1 cellular context compared by ENCODE assay signal in the genomic region with DNA sequence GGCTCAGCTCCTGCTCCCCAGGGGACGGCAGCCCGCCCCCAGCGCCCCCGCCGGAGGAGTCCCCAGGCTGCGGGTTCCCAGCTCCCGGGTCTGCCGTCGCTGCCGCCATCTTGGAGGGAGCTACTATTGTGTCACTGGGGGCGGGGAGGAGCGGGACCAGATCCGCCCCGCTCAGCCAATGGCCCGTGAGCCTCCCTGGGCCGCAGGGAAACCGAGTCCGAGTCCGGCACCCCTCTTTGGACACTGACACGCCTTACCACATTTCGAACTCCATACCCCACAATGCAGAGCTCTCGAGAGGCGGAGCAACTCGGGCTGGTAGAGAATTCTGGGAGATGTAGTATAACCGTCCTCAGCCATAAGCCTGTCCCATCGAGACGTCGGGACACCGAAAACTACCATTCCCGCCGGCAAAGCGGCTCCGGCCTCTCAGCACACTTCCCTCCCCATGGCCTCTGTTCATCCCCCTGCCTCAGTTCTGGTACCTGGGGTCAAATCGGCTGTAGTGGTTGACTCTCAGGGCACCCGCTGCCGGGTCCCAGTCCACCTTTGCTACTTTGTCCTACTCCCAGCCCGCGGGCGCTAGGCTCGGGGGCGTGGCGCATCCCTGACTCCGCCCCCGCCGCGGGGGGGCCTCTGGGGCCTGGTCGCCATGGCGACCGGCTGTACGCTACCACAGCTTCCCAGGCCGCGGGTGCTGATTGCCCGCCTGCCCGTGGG.
TF ChIP-seq lines count a peak whose summit lies in the region.

A gene (minus strand): TSS at position 133 of the 720 bp plus-strand sequence. CDS start 24 bp downstream, at position 109.
A gene with protein sequence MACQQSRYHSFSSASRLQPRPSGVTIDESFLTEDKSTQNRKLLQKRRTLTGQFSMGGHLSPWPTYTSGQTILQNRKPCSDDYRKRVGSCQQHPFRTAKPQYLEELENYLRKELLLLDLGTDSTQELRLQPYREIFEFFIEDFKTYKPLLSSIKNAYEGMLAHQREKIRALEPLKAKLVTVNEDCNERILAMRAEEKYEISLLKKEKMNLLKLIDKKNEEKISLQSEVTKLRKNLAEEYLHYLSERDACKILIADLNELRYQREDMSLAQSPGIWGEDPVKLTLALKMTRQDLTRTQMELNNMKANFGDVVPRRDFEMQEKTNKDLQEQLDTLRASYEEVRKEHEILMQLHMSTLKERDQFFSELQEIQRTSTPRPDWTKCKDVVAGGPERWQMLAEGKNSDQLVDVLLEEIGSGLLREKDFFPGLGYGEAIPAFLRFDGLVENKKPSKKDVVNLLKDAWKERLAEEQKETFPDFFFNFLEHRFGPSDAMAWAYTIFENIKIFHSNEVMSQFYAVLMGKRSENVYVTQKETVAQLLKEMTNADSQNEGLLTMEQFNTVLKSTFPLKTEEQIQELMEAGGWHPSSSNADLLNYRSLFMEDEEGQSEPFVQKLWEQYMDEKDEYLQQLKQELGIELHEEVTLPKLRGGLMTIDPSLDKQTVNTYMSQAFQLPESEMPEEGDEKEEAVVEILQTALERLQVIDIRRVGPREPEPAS (plus strand): TSS at position 462 of the 720 bp plus-strand sequence. CDS start 261 bp downstream, outside the sequence.

TF ChIP-seq in HepG2, 621 proteins besides CTCF, POLR2A, EP300 and RAD21 (continued from another document and continues in another):
- TF ChIP-seq RBM39 (IDR thresholded peaks at IDR 0.05; ENCODE audit: low read depth, low read length, poor library complexity, severe bottlenecking) (peak; percentile 56), EHMT2 (IDR thresholded peaks at IDR 0.05; ENCODE audit: borderline replicate concordance, low read depth, low read length) (no peak), NCOR1 (IDR thresholded peaks at IDR 0.05; ENCODE audit: borderline replicate concordance, low read length) (peak; percentile 38; the same call in 1 of the 2 replicates), SIX4 (CRISPR knock-in tag; IDR thresholded peaks at IDR 0.05) (peak; percentile 36; the same call in 1 of the 2 replicates), GATAD1 (CRISPR knock-in tag; IDR thresholded peaks at IDR 0.05) (peak; percentile 85), SMARCC2 (IDR thresholded peaks at IDR 0.05) (no peak), ZNF430 (CRISPR knock-in tag; IDR thresholded peaks at IDR 0.05) (peak; percentile 5), ZNF160 (CRISPR knock-in tag; IDR thresholded peaks at IDR 0.05) (no peak), ZNF558 (CRISPR knock-in tag; IDR thresholded peaks at IDR 0.05; ENCODE audit: borderline replicate concordance) (no peak), NR2F1 (CRISPR knock-in tag; IDR thresholded peaks at IDR 0.05) (peak in 1 of 2 experiments; percentile 1; a peak in 1 of 4 replicates), TAF1 (CRISPR knock-in tag; IDR thresholded peaks at IDR 0.05) (peak; percentile 100), ZMYM4 (CRISPR knock-in tag; IDR thresholded peaks at IDR 0.05) (no peak), ATF7-NPFF (CRISPR knock-in tag; IDR thresholded peaks at IDR 0.05; ENCODE audit: low read depth) (no peak), ZNF543 (CRISPR knock-in tag; IDR thresholded peaks at IDR 0.05) (no peak), EEA1 (CRISPR knock-in tag; IDR thresholded peaks at IDR 0.05; ENCODE audit: borderline replicate concordance) (0 out of 2 replicates have a peak, but pooled peaks have one; percentile 38), SMAD9 (CRISPR knock-in tag; IDR thresholded peaks at IDR 0.05) (peak; percentile 84), SSRP1 (CRISPR knock-in tag; IDR thresholded peaks at IDR 0.05) (no peak), KDM4B (CRISPR knock-in tag; IDR thresholded peaks at IDR 0.05) (peak; percentile 77; the same call in 1 of the 2 replicates), SMYD3 (CRISPR knock-in tag; IDR thresholded peaks at IDR 0.05) (no peak), RARA (CRISPR knock-in tag; IDR thresholded peaks at IDR 0.05) (peak; percentile 16; the same call in 1 of the 2 replicates), ZFP82 (CRISPR knock-in tag; IDR thresholded peaks at IDR 0.05; ENCODE audit: borderline replicate concordance) (no peak), IKZF4 (CRISPR knock-in tag; IDR thresholded peaks at IDR 0.05; ENCODE audit: borderline replicate concordance, low read depth, not compliant biosample characterization) (peak; percentile 61), ZNF460 (CRISPR knock-in tag; IDR thresholded peaks at IDR 0.05; ENCODE audit: borderline replicate concordance) (no peak), ZNF446 (CRISPR knock-in tag; IDR thresholded peaks at IDR 0.05) (peak; percentile 37; the same call in 1 of the 2 replicates), ATAD3A (CRISPR knock-in tag; IDR thresholded peaks at IDR 0.05) (no peak), IRF2 (CRISPR knock-in tag; IDR thresholded peaks at IDR 0.05) (peak; percentile 86), MAFF (IDR thresholded peaks at IDR 0.05; ENCODE audit: low read depth, low read length) (no peak), RAD51 (IDR thresholded peaks at IDR 0.05; ENCODE audit: borderline replicate concordance) (no peak), ARNTL (CRISPR knock-in tag; IDR thresholded peaks at IDR 0.05) (0 out of 2 replicates have a peak, but pooled peaks have one; percentile 8), TGIF2 (CRISPR knock-in tag; IDR thresholded peaks at IDR 0.05) (no peak; the same call in none of the 2 replicates), PRPF4 (IDR thresholded peaks at IDR 0.05; ENCODE audit: low read depth, low read length, poor library complexity, severe bottlenecking) (no peak), ZNF33B (CRISPR knock-in tag; IDR thresholded peaks at IDR 0.05) (peak; percentile 81), DNMT3B (CRISPR knock-in tag; conservative IDR thresholded peaks at IDR 0.05) (peak; percentile 33; the same call in 1 of the 2 replicates), ZFP36 (IDR thresholded peaks at IDR 0.05; ENCODE audit: borderline replicate concordance, low read depth, low read length, partially characterized antibody) (no peak), WIZ (CRISPR knock-in tag; IDR thresholded peaks at IDR 0.05) (0 out of 2 replicates have a peak, but pooled peaks have one; percentile 71), MATR3 (CRISPR knock-in tag; IDR thresholded peaks at IDR 0.05) (no peak), IKZF1 (IDR thresholded peaks at IDR 0.05) (no peak), ZNF660 (CRISPR knock-in tag; IDR thresholded peaks at IDR 0.05; ENCODE audit: borderline replicate concordance, low read depth) (no peak), CBX1 (IDR thresholded peaks at IDR 0.05; ENCODE audit: low read depth) (no peak), ZNF180 (CRISPR knock-in tag; IDR thresholded peaks at IDR 0.05; ENCODE audit: borderline replicate concordance, low read depth) (no peak), NRL (CRISPR knock-in tag; IDR thresholded peaks at IDR 0.05; ENCODE audit: borderline replicate concordance) (peak; percentile 7), IRX3 (CRISPR knock-in tag; IDR thresholded peaks at IDR 0.05; ENCODE audit: borderline replicate concordance, low read depth) (no peak), HOXD1 (CRISPR knock-in tag; IDR thresholded peaks at IDR 0.05) (0 out of 2 replicates have a peak, but pooled peaks have one; percentile 15), ZNF333 (CRISPR knock-in tag; IDR thresholded peaks at IDR 0.05; ENCODE audit: borderline replicate concordance) (no peak), HDAC6 (IDR thresholded peaks at IDR 0.05; ENCODE audit: low read depth, low read length) (no peak)
- TF ChIP-seq, protein P1, sequence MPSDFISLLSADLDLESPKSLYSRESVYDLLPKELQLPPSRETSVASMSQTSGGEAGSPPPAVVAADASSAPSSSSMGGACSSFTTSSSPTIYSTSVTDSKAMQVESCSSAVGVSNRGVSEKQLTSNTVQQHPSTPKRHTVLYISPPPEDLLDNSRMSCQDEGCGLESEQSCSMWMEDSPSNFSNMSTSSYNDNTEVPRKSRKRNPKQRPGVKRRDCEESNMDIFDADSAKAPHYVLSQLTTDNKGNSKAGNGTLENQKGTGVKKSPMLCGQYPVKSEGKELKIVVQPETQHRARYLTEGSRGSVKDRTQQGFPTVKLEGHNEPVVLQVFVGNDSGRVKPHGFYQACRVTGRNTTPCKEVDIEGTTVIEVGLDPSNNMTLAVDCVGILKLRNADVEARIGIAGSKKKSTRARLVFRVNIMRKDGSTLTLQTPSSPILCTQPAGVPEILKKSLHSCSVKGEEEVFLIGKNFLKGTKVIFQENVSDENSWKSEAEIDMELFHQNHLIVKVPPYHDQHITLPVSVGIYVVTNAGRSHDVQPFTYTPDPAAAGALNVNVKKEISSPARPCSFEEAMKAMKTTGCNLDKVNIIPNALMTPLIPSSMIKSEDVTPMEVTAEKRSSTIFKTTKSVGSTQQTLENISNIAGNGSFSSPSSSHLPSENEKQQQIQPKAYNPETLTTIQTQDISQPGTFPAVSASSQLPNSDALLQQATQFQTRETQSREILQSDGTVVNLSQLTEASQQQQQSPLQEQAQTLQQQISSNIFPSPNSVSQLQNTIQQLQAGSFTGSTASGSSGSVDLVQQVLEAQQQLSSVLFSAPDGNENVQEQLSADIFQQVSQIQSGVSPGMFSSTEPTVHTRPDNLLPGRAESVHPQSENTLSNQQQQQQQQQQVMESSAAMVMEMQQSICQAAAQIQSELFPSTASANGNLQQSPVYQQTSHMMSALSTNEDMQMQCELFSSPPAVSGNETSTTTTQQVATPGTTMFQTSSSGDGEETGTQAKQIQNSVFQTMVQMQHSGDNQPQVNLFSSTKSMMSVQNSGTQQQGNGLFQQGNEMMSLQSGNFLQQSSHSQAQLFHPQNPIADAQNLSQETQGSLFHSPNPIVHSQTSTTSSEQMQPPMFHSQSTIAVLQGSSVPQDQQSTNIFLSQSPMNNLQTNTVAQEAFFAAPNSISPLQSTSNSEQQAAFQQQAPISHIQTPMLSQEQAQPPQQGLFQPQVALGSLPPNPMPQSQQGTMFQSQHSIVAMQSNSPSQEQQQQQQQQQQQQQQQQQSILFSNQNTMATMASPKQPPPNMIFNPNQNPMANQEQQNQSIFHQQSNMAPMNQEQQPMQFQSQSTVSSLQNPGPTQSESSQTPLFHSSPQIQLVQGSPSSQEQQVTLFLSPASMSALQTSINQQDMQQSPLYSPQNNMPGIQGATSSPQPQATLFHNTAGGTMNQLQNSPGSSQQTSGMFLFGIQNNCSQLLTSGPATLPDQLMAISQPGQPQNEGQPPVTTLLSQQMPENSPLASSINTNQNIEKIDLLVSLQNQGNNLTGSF (CRISPR knock-in tag; IDR thresholded peaks at IDR 0.05): no peak
- TF ChIP-seq, protein P2, sequence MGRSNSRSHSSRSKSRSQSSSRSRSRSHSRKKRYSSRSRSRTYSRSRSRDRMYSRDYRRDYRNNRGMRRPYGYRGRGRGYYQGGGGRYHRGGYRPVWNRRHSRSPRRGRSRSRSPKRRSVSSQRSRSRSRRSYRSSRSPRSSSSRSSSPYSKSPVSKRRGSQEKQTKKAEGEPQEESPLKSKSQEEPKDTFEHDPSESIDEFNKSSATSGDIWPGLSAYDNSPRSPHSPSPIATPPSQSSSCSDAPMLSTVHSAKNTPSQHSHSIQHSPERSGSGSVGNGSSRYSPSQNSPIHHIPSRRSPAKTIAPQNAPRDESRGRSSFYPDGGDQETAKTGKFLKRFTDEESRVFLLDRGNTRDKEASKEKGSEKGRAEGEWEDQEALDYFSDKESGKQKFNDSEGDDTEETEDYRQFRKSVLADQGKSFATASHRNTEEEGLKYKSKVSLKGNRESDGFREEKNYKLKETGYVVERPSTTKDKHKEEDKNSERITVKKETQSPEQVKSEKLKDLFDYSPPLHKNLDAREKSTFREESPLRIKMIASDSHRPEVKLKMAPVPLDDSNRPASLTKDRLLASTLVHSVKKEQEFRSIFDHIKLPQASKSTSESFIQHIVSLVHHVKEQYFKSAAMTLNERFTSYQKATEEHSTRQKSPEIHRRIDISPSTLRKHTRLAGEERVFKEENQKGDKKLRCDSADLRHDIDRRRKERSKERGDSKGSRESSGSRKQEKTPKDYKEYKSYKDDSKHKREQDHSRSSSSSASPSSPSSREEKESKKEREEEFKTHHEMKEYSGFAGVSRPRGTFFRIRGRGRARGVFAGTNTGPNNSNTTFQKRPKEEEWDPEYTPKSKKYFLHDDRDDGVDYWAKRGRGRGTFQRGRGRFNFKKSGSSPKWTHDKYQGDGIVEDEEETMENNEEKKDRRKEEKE (IDR thresholded peaks at IDR 0.05): no peak
- TF ChIP-seq, protein P3, sequence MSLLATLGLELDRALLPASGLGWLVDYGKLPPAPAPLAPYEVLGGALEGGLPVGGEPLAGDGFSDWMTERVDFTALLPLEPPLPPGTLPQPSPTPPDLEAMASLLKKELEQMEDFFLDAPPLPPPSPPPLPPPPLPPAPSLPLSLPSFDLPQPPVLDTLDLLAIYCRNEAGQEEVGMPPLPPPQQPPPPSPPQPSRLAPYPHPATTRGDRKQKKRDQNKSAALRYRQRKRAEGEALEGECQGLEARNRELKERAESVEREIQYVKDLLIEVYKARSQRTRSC (CRISPR knock-in tag; IDR thresholded peaks at IDR 0.05; ENCODE audit: low read depth): no peak
- TF ChIP-seq, protein P4, sequence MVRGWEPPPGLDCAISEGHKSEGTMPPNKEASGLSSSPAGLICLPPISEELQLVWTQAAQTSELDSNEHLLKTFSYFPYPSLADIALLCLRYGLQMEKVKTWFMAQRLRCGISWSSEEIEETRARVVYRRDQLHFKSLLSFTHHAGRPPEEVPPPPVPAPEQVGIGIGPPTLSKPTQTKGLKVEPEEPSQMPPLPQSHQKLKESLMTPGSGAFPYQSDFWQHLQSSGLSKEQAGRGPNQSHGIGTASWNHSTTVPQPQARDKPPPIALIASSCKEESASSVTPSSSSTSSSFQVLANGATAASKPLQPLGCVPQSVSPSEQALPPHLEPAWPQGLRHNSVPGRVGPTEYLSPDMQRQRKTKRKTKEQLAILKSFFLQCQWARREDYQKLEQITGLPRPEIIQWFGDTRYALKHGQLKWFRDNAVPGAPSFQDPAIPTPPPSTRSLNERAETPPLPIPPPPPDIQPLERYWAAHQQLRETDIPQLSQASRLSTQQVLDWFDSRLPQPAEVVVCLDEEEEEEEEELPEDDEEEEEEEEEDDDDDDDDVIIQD (CRISPR knock-in tag; IDR thresholded peaks at IDR 0.05; ENCODE audit: low read depth): no peak
- TF ChIP-seq, protein P5, sequence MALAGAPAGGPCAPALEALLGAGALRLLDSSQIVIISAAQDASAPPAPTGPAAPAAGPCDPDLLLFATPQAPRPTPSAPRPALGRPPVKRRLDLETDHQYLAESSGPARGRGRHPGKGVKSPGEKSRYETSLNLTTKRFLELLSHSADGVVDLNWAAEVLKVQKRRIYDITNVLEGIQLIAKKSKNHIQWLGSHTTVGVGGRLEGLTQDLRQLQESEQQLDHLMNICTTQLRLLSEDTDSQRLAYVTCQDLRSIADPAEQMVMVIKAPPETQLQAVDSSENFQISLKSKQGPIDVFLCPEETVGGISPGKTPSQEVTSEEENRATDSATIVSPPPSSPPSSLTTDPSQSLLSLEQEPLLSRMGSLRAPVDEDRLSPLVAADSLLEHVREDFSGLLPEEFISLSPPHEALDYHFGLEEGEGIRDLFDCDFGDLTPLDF (CRISPR knock-in tag; IDR thresholded peaks at IDR 0.05): peak; percentile 71; the same call in 1 of the 2 replicates
- TF ChIP-seq, protein P6, sequence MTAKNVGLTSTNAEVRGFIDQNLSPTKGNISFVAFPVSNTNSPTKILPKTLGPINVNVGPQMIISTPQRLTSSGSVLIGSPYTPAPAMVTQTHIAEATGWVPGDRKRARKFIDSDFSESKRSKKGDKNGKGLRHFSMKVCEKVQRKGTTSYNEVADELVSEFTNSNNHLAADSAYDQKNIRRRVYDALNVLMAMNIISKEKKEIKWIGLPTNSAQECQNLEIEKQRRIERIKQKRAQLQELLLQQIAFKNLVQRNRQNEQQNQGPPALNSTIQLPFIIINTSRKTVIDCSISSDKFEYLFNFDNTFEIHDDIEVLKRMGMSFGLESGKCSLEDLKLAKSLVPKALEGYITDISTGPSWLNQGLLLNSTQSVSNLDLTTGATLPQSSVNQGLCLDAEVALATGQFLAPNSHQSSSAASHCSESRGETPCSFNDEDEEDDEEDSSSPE (CRISPR knock-in tag; IDR thresholded peaks at IDR 0.05): peak; percentile 16; the same call in 1 of the 2 replicates
